Comparison of ENCODE assay signal across 1 cellular context in genomic region chr11:97224396-97224795, GRCh38.
TF ChIP-seq lines count a peak whose summit lies in the region.

No MANE protein-coding gene starts in this region.

TF ChIP-seq in SK-N-SH treated with all-trans-retinoic acid at 6 μM for 48 hours, 23 proteins besides CTCF, POLR2A, EP300 and RAD21 (continued from another document):
- no peak for TF ChIP-seq CREB5 (CRISPR knock-in tag; IDR thresholded peaks at IDR 0.05; ENCODE audit: low read depth)
- TF ChIP-seq, protein P1, sequence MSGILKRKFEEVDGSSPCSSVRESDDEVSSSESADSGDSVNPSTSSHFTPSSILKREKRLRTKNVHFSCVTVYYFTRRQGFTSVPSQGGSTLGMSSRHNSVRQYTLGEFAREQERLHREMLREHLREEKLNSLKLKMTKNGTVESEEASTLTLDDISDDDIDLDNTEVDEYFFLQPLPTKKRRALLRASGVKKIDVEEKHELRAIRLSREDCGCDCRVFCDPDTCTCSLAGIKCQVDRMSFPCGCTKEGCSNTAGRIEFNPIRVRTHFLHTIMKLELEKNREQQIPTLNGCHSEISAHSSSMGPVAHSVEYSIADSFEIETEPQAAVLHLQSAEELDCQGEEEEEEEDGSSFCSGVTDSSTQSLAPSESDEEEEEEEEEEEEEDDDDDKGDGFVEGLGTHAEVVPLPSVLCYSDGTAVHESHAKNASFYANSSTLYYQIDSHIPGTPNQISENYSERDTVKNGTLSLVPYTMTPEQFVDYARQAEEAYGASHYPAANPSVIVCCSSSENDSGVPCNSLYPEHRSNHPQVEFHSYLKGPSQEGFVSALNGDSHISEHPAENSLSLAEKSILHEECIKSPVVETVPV (CRISPR knock-in tag; IDR thresholded peaks at IDR 0.05) = no peak
- no peak for TF ChIP-seq ZNF70 (CRISPR knock-in tag; IDR thresholded peaks at IDR 0.05)
- TF ChIP-seq ISL1 (CRISPR knock-in tag; IDR thresholded peaks at IDR 0.05) = no peak
- no peak for TF ChIP-seq TSHZ2 (CRISPR knock-in tag; IDR thresholded peaks at IDR 0.05)
- TF ChIP-seq ZNF565 (CRISPR knock-in tag; conservative IDR thresholded peaks at IDR 0.05; ENCODE audit: low read depth) = no peak
- TF ChIP-seq GLIS3 (CRISPR knock-in tag; IDR thresholded peaks at IDR 0.05) = no peak
- no peak; the same call in 1 of the 2 replicates for TF ChIP-seq TCF4 (CRISPR knock-in tag; IDR thresholded peaks at IDR 0.05; ENCODE audit: borderline replicate concordance)
- no peak for TF ChIP-seq ZC3H10 (CRISPR knock-in tag; IDR thresholded peaks at IDR 0.05)
